ENCODE assay signal across 16 cellular contexts in the genomic region with DNA sequence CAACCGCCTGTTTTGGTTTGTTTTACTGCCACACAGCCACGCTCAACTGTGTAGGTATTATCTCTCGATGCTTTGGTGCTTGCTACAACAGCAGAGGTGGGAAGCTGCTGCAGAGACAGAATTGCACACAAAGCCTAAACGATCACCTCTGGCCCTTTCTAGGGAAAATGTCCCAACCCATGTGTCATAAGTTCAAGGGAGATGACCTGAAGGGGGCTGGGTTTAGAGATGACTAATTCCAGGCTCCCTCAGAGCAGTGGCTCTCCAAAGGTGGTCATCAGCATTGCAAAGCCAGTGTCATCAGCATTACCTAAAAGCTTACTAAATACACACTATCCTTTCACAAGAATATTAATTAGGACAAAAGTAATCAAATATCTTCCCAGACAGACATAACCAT.
"Had no signal": no experiment of that assay in that cellular context is flagged by ENCODE, and none has a peak within 500 bp of the region (broad histone marks: within the 10 kb centered on the region; RNA-seq: fewer than 3 reads in every experiment).

No MANE protein-coding gene starts in this region.

- ATAC-seq: activated CD4-positive, CD25-positive, alpha-beta regulatory T cell treated with anti-CD3 and anti-CD28 coated beads, Interleukin-2, amount 50 U/mL, for 24 hours; activated T-helper 17 cell treated with anti-CD3 and anti-CD28 coated beads, Interleukin-2, amount 50 U/mL, for 72 hours; gastroesophageal sphincter; heart right ventricle; naive thymus-derived CD8-positive, alpha-beta T cell; sciatic nerve had no signal

- H3K27ac ChIP-seq: ascending aorta, breast epithelium, coronary artery, gastroesophageal sphincter, testis had no signal

- H3K4me3 ChIP-seq: ascending aorta, breast epithelium, coronary artery, gastroesophageal sphincter, heart right ventricle, pancreas, smooth muscle cell, testis had no signal

- H3K9me3 ChIP-seq: ascending aorta, breast epithelium, gastroesophageal sphincter, heart right ventricle, pancreas, testis had no signal

- H3K27me3 ChIP-seq: ascending aorta, breast epithelium, gastroesophageal sphincter, heart right ventricle, pancreas, testis had no signal

- H3K4me1 ChIP-seq: ascending aorta, breast epithelium, testis had no signal

- DNase-seq: activated naive CD4-positive, alpha-beta T cell treated with Interleukin-2 at 50 U/mL for 16 hours; heart right ventricle; immature natural killer cell; kidney glomerular epithelial cell; naive thymus-derived CD8-positive, alpha-beta T cell; pancreas; stimulated activated CD4-positive, alpha-beta T cell treated with anti-CD3 and anti-CD28 coated beads, Interleukin-4, amount 100 ng/mL, for 1 hour; testis had no signal
